In the genomic region with DNA sequence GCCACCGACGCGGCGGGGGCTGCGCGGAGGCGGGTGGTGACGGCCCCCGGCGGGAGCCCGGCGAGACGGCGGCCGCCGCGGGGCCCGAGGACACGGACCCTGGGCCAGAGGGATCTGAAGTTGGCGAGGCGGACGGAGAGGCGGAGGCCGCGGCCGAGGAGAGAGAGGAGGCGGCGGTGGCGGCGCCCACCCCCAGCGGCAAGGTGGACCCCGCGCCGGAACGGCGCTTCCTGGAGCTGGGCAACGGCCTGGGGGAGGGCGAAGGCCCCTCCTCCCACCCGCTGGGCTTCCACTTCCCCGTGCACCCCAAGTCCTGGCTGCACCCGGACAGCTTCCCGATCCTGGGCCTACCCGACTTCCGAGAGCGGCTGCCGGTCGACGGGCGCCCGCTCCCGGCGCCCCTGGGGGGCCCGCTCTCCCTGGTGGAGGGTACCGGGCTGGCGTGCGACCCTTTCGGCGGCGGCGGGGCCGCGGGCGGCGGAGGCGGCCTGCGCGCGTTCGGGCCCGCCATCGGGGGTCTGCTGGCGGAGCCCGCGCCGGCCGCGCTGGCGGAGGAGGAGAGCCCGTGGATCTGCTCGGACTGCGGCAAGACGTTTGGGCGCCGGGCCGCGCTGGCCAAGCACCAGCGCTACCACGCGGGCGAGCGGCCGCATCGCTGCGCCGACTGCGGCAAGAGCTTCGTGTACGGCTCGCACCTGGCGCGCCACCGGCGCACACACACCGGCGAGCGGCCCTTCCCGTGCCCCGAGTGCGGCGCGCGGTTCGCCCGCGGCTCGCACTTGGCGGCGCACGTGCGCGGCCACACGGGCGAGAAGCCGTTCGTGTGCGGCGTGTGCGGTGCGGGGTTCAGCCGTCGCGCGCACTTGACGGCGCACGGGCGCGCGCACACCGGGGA, we compare ENCODE assay signal across 19 cellular contexts. TPM values are rescaled to one million over a fixed set of nuclear protein-coding genes. Genes with fewer than 3 reads are reported as not detected.
DNase-seq lines count a peak whose midpoint lies in the region; ATAC-seq lines count a peak whose summit lies in the region.
"Had no signal": no experiment of that assay in that cellular context is flagged by ENCODE, and none has a peak within 500 bp of the region (broad histone marks: within the 10 kb centered on the region; RNA-seq: fewer than 3 reads in every experiment).

No MANE protein-coding gene starts in this region.

- no peak overlapping the region for H2BK12ac ChIP-seq in neuronal stem cell (ENCODE audit: low read length)

- no peak overlapping the region for H4K8ac ChIP-seq in neuronal stem cell (ENCODE audit: low read depth, low read length)

- no peak overlapping the region for H3K4me3 Mint-ChIP-seq in activated naive CD8-positive, alpha-beta T cell treated with anti-CD3 and anti-CD28 coated beads, Interleukin-2, amount 10 ng/mL, durations not matched to agents 7 days and 5 days
- no peak overlapping the region for H3K4me3 Mint-ChIP-seq in activated naive CD8-positive, alpha-beta T cell treated with anti-CD3 and anti-CD28 coated beads for 36 hours
- H3K4me3 Mint-ChIP-seq: CD8-positive, alpha-beta memory T cell; IgD-negative memory B cell had no signal

- no CpG with 5 or more reads among the region's 140 CpGs for WGBS in neuronal stem cell (ENCODE audit: extremely low coverage in 2 of 2, insufficient read length in 2 of 2, insufficient replicate concordance in 1 of 2), 2 donors

- POLR2A ChIA-PET in activated naive CD8-positive, alpha-beta T cell treated with anti-CD3 and anti-CD28 coated beads, Interleukin-2, amount 10 ng/mL, durations not matched to agents 7 days and 5 days (lab: Charles Lee): no interaction called here

- H3K4me3 ChIP-seq in neuronal stem cell (ENCODE audit: low read length in 2 of 2) (no peak overlapping the region), MG63 (no peak overlapping the region)
- H3K4me3 ChIP-seq: Peyer's patch had no signal

- no peak overlapping the region for H2BK120ac ChIP-seq in neuronal stem cell (ENCODE audit: low read depth, low read length)

- H3K9ac ChIP-seq in neuronal stem cell (ENCODE audit: low read depth, low read length, poor library complexity): no peak overlapping the region

- H3K27ac Mint-ChIP-seq in activated naive CD8-positive, alpha-beta T cell treated with anti-CD3 and anti-CD28 coated beads, Interleukin-2, amount 10 ng/mL, durations not matched to agents 7 days and 5 days: no peak overlapping the region
- no peak overlapping the region for H3K27ac Mint-ChIP-seq in activated naive CD8-positive, alpha-beta T cell treated with anti-CD3 and anti-CD28 coated beads for 36 hours
- H3K27ac Mint-ChIP-seq: CD8-positive, alpha-beta memory T cell; IgD-negative memory B cell had no signal

- H3K9me3 ChIP-seq in neuronal stem cell (replicated peaks in 1 of 2; ENCODE audit: control insufficient read depth in 2 of 2, insufficient read depth in 1 of 2, low read depth in 1 of 2, low read length in 2 of 2) (peaks cover 26 to 36% of the 10 kb centered on the region in 2 donors), MG63 (no peaks in the 10 kb centered on the region)
- H3K9me3 ChIP-seq: BE2C had no signal

- no peak overlapping the region for H2AFZ ChIP-seq in neuronal stem cell (ENCODE audit: low read length)

- peaks cover 44% of the 10 kb centered on the region for H3K36me3 Mint-ChIP-seq in activated naive CD8-positive, alpha-beta T cell treated with anti-CD3 and anti-CD28 coated beads, Interleukin-2, amount 10 ng/mL, durations not matched to agents 7 days and 5 days
- H3K36me3 Mint-ChIP-seq in activated naive CD8-positive, alpha-beta T cell treated with anti-CD3 and anti-CD28 coated beads for 36 hours: peaks cover 49% of the 10 kb centered on the region

- no peaks in the 10 kb centered on the region for H3K4me1 ChIP-seq in neuronal stem cell (ENCODE audit: control insufficient read depth in 2 of 2, insufficient read depth in 1 of 2, low read depth in 1 of 2, low read length in 2 of 2)
- H3K4me1 ChIP-seq: BE2C, Peyer's patch had no signal

- H3K27ac ChIP-seq in neuronal stem cell (replicated peaks; ENCODE audit: low read length): no peak overlapping the region
- H3K27ac ChIP-seq: Peyer's patch had no signal

- no peak overlapping the region for H3K4ac ChIP-seq in neuronal stem cell (ENCODE audit: low read length)

- H3K4me2 ChIP-seq in neuronal stem cell (ENCODE audit: insufficient read depth, low read length, poor library complexity, severe bottlenecking): no peak overlapping the region

- no peaks in the 10 kb centered on the region for H3K27me3 ChIP-seq in neuronal stem cell (ENCODE audit: control insufficient read depth in 3 of 3, insufficient read depth in 3 of 3, low read depth in 1 of 3, low read length in 3 of 3)
- no peaks in the 10 kb centered on the region for H3K27me3 ChIP-seq in MG63
- H3K27me3 ChIP-seq: BE2C, Peyer's patch had no signal

- peaks cover 41 to 61% of the 10 kb centered on the region in 2 donors for H3K36me3 ChIP-seq in neuronal stem cell (replicated peaks in 1 of 2; ENCODE audit: control insufficient read depth in 2 of 2, insufficient read depth in 2 of 2, low read length in 2 of 2)
- H3K36me3 ChIP-seq in MG63: peaks cover 29% of the 10 kb centered on the region

- no peak overlapping the region for H2BK15ac ChIP-seq in neuronal stem cell (ENCODE audit: low read length)

- H4K91ac ChIP-seq in neuronal stem cell (ENCODE audit: low read depth, low read length, poor library complexity): no peak overlapping the region

- no peaks in the 10 kb centered on the region for H3K27me3 Mint-ChIP-seq in activated naive CD8-positive, alpha-beta T cell treated with anti-CD3 and anti-CD28 coated beads, Interleukin-2, amount 10 ng/mL, durations not matched to agents 7 days and 5 days
- H3K27me3 Mint-ChIP-seq in activated naive CD8-positive, alpha-beta T cell treated with anti-CD3 and anti-CD28 coated beads for 36 hours: no peaks in the 10 kb centered on the region
- H3K27me3 Mint-ChIP-seq: CD8-positive, alpha-beta memory T cell; IgD-negative memory B cell had no signal

- H3K23ac ChIP-seq in neuronal stem cell (ENCODE audit: low read depth, low read length, poor library complexity): no peak overlapping the region

- DNase-seq in activated naive CD8-positive, alpha-beta T cell treated with anti-CD3 and anti-CD28 coated beads, Interleukin-2, amount 10 ng/mL, durations not matched to agents 7 days and 5 days: peak; percentile 6
- no peak for DNase-seq in activated naive CD8-positive, alpha-beta T cell treated with anti-CD3 and anti-CD28 coated beads for 36 hours
- peak; percentile 45 for DNase-seq in HuH-7.5 (ENCODE audit: low spot score)
- no peak for DNase-seq in neuronal stem cell (ENCODE audit: low spot score)
- DNase-seq in OCI-M2 (lab: John Stamatoyannopoulos, UW; ENCODE audit: unreplicated experiment): no peak
- no peak for DNase-seq in NOMO-1 treated with DMSO at 0.1 percent for 48 hours (lab: John Stamatoyannopoulos, UW; ENCODE audit: unreplicated experiment)
- no peak for DNase-seq in MG63
- DNase-seq: BE2C, EL, HCEC 1CT, MV-4-11, NCI-H1436, NCI-H2029 treated with DMSO at 0.1 percent for 48 hours, NCI-H510A, NCI-H82, SHP77 treated with DMSO at 0.1 percent for 48 hours had no signal

- no peak overlapping the region for H3K14ac ChIP-seq in neuronal stem cell (ENCODE audit: low read length)

- no peaks in the 10 kb centered on the region for H3K4me1 Mint-ChIP-seq in activated naive CD8-positive, alpha-beta T cell treated with anti-CD3 and anti-CD28 coated beads, Interleukin-2, amount 10 ng/mL, durations not matched to agents 7 days and 5 days
- no peaks in the 10 kb centered on the region for H3K4me1 Mint-ChIP-seq in activated naive CD8-positive, alpha-beta T cell treated with anti-CD3 and anti-CD28 coated beads for 36 hours
- H3K4me1 Mint-ChIP-seq: CD8-positive, alpha-beta memory T cell; IgD-negative memory B cell had no signal

- H3K18ac ChIP-seq in neuronal stem cell (ENCODE audit: low read length): no peak overlapping the region

- H3K9me3 Mint-ChIP-seq in activated naive CD8-positive, alpha-beta T cell treated with anti-CD3 and anti-CD28 coated beads, Interleukin-2, amount 10 ng/mL, durations not matched to agents 7 days and 5 days: peaks cover 3% of the 10 kb centered on the region
- peaks cover 4% of the 10 kb centered on the region for H3K9me3 Mint-ChIP-seq in activated naive CD8-positive, alpha-beta T cell treated with anti-CD3 and anti-CD28 coated beads for 36 hours

- H3K79me1 ChIP-seq in neuronal stem cell (ENCODE audit: low read depth, low read length): peaks cover 11% of the 10 kb centered on the region

- no peak for ATAC-seq in activated naive CD8-positive, alpha-beta T cell treated with anti-CD3 and anti-CD28 coated beads, Interleukin-2, amount 10 ng/mL, durations not matched to agents 7 days and 5 days (ENCODE audit: low read depth)

- H2BK5ac ChIP-seq in neuronal stem cell (ENCODE audit: low read length): peak overlapping the region; percentile 13

- no peak overlapping the region for H2AK5ac ChIP-seq in neuronal stem cell (ENCODE audit: low read depth, low read length)

RNA-seq across cellular contexts. Expression of a gene that starts 16.2 kb away (rescaled TPM):
- 10 to 100 TPM; 42.6 to 43.7 TPM for total RNA-seq in activated naive CD8-positive, alpha-beta T cell treated with anti-CD3 and anti-CD28 coated beads, Interleukin-2, amount 10 ng/mL, durations not matched to agents 7 days and 5 days
- total RNA-seq in activated naive CD8-positive, alpha-beta T cell treated with anti-CD3 and anti-CD28 coated beads for 36 hours: 10 to 100 TPM; 17.2 to 19.0 TPM
- 11.1 TPM for polyA plus RNA-seq in neuronal stem cell (2013, experiment 1 of 2)
- 10.9 TPM for polyA plus RNA-seq in neuronal stem cell (2013, experiment 2 of 2)
- total RNA-seq in MG63 (2014; rRNA removed; shearing (Covaris generic); ENCODE audit: low replicate concordance): 7.6 and 17.1 TPM in 2 replicates

RNA-seq across cellular contexts. Expression of a gene that starts 37.9 kb away (rescaled TPM):
- total RNA-seq in activated naive CD8-positive, alpha-beta T cell treated with anti-CD3 and anti-CD28 coated beads, Interleukin-2, amount 10 ng/mL, durations not matched to agents 7 days and 5 days: 1 to 10 TPM; 4.7 to 4.9 TPM
- total RNA-seq in activated naive CD8-positive, alpha-beta T cell treated with anti-CD3 and anti-CD28 coated beads for 36 hours: 1 to 10 TPM; 2.2 TPM
- 5.3 TPM for polyA plus RNA-seq in neuronal stem cell (2013, experiment 1 of 2)
- polyA plus RNA-seq in neuronal stem cell (2013, experiment 2 of 2): 5.4 TPM
- total RNA-seq in MG63 (2014; rRNA removed; shearing (Covaris generic); ENCODE audit: low replicate concordance): 23.6 and 27.1 TPM in 2 replicates

RNA-seq across cellular contexts. Expression of a gene that starts 53.4 kb away (rescaled TPM):
- 10 to 100 TPM; 32.4 to 34.6 TPM for total RNA-seq in activated naive CD8-positive, alpha-beta T cell treated with anti-CD3 and anti-CD28 coated beads, Interleukin-2, amount 10 ng/mL, durations not matched to agents 7 days and 5 days
- total RNA-seq in activated naive CD8-positive, alpha-beta T cell treated with anti-CD3 and anti-CD28 coated beads for 36 hours: 10 to 100 TPM; 17.2 to 18.2 TPM
- 14.7 TPM for polyA plus RNA-seq in neuronal stem cell (2013, experiment 1 of 2)
- 14.7 TPM for polyA plus RNA-seq in neuronal stem cell (2013, experiment 2 of 2)
- 7.1 and 8.0 TPM in 2 replicates for total RNA-seq in MG63 (2014; rRNA removed; shearing (Covaris generic); ENCODE audit: low replicate concordance)

Comparison
In these comparisons a context has a peak if more than half of its experiments do, and no peak if none do; other contexts are left out.
1. DNase-seq: peak in activated naive CD8-positive, alpha-beta T cell treated with anti-CD3 and anti-CD28 coated beads, Interleukin-2, amount 10 ng/mL, durations not matched to agents 7 days and 5 days (single experiment) and HuH-7.5 (single experiment); none in activated naive CD8-positive, alpha-beta T cell treated with anti-CD3 and anti-CD28 coated beads for 36 hours (single experiment), neuronal stem cell (single experiment), OCI-M2 (single experiment), NOMO-1 treated with DMSO at 0.1 percent for 48 hours (single experiment) and MG63 (single experiment).